12 cellular contexts compared by ENCODE assay signal in the genomic region with DNA sequence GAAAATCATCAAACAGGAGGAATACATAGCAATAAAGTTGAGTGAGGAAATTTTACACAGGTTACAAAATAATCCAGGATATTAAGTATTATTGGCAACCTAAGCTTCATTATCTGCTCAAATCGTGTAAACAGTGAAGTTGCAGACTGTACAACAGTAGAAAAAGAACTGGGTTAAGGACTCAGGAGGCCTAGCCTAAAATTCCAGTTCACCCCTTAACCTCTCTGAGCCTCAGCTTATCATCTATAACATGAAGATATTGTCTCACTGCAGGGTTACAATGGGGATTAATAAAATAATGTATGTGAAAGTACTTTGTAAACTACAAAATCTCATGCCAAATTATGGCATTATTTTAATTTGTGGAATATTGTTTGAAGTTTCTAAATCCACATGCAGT. TPM values are rescaled to one million over a fixed set of nuclear protein-coding genes. Genes with fewer than 3 reads are reported as not detected.
DNase-seq lines count a peak whose midpoint lies in the region; ATAC-seq and TF ChIP-seq lines count a peak whose summit lies in the region.
"Had no signal": no experiment of that assay in that cellular context is flagged by ENCODE, and none has a peak within 500 bp of the region (broad histone marks: within the 10 kb centered on the region; RNA-seq: fewer than 3 reads in every experiment).

No MANE protein-coding gene starts in this region.

- H3K4me1 ChIP-seq in heart left ventricle (peaks cover 0 to 27% (median 7%) of the 10 kb centered on the region in 12 donors), lower lobe of right lung (peaks cover 5% of the 10 kb centered on the region), thoracic aorta (ENCODE audit: control insufficient read depth in 1 of 2, low read depth in 2 of 2) (no peaks in the 10 kb centered on the region), Peyer's patch (no peaks in the 10 kb centered on the region)

- POLR2A ChIA-PET in activated CD4-positive, alpha-beta memory T cell treated with anti-CD3 and anti-CD28 coated beads, Interleukin-2, amount 10 ng/mL, durations not matched to agents 7 days and 5 days (lab: Charles Lee): interaction anchor here (0.8 to 2.4 kb wide), 7 partner anchors 9 to 575 kb away, joined by 3 to 22 read pairs (median 4); partner anchors contain the start of genes DDHD1, GPR137C and TXNDC16

- H3K9me3 Mint-ChIP-seq in activated CD4-positive, alpha-beta memory T cell treated with anti-CD3 and anti-CD28 coated beads, Interleukin-2, amount 10 ng/mL, durations not matched to agents 7 days and 5 days: peaks cover 6% of the 10 kb centered on the region

- TF ChIP-seq CTCF in heart left ventricle (IDR thresholded peaks at IDR 0.05): no peak
- no peak for TF ChIP-seq CTCF in lower lobe of right lung (IDR thresholded peaks at IDR 0.05)
- TF ChIP-seq CTCF in thoracic aorta (IDR thresholded peaks at IDR 0.05): no peak
- TF ChIP-seq CTCF in Peyer's patch (IDR thresholded peaks at IDR 0.05): no peak

- H3K36me3 Mint-ChIP-seq in activated CD4-positive, alpha-beta memory T cell treated with anti-CD3 and anti-CD28 coated beads, Interleukin-2, amount 10 ng/mL, durations not matched to agents 7 days and 5 days (ENCODE audit: low read depth): peaks cover 24% of the 10 kb centered on the region

- CTCF ChIA-PET in activated CD4-positive, alpha-beta memory T cell treated with anti-CD3 and anti-CD28 coated beads, Interleukin-2, amount 10 ng/mL, durations not matched to agents 7 days and 5 days (lab: Charles Lee): interaction anchor here (1.1 to 1.2 kb wide), 3 partner anchors 18 to 169 kb away, joined by 3 to 9 read pairs (median 3); no protein-coding TSS in a partner anchor

- H3K4me3 ChIP-seq in heart left ventricle (peak overlapping the region in 8 of 12 donors; percentile 15 to 42 (median 26)), lower lobe of right lung (no peak overlapping the region), thoracic aorta (peak overlapping the region; percentile 43), Peyer's patch (no peak overlapping the region)

- TF ChIP-seq POLR2A in heart left ventricle (IDR thresholded peaks at IDR 0.05) (no peak), Peyer's patch (IDR thresholded peaks at IDR 0.05) (no peak)

- peak overlapping the region; percentile 52 for H3K4me3 Mint-ChIP-seq in activated CD4-positive, alpha-beta memory T cell treated with anti-CD3 and anti-CD28 coated beads, Interleukin-2, amount 10 ng/mL, durations not matched to agents 7 days and 5 days

- H3K36me3 ChIP-seq in heart left ventricle (no peaks in the 10 kb centered on the region), lower lobe of right lung (no peaks in the 10 kb centered on the region), thoracic aorta (no peaks in the 10 kb centered on the region), Peyer's patch (no peaks in the 10 kb centered on the region)

- H3K4me1 Mint-ChIP-seq in activated CD4-positive, alpha-beta memory T cell treated with anti-CD3 and anti-CD28 coated beads, Interleukin-2, amount 10 ng/mL, durations not matched to agents 7 days and 5 days: peaks cover 23% of the 10 kb centered on the region

- ATAC-seq in heart left ventricle (no peak), lower lobe of right lung (no peak), thoracic aorta (ENCODE audit: insufficient number of reproducible peaks, low FRiP score, low read depth) (no peak)

- DNase-seq in heart left ventricle (no peak), cardiac septum (ENCODE audit: low spot score) (no peak), lower lobe of right lung (no peak), thoracic aorta (ENCODE audit: low spot score) (no peak), SK-N-DZ (ENCODE audit: low spot score) (no peak), Peyer's patch (no peak)
- DNase-seq in activated CD4-positive, alpha-beta memory T cell treated with anti-CD3 and anti-CD28 coated beads, Interleukin-2, amount 10 ng/mL, durations not matched to agents 7 days and 5 days: no peak
- no peak for DNase-seq in effector CD8-positive, alpha-beta T cell (lab: John Stamatoyannopoulos, UW)
- DNase-seq: GOT3, KG1, NCI-H2227 treated with DMSO at 0.1 percent for 48 hours, nucleus accumbens had no signal

- H3K27me3 ChIP-seq in heart left ventricle (no peaks in the 10 kb centered on the region), lower lobe of right lung (ENCODE audit: low read depth) (no peaks in the 10 kb centered on the region), thoracic aorta (replicated peaks; ENCODE audit: insufficient read depth) (no peaks in the 10 kb centered on the region), Peyer's patch (no peaks in the 10 kb centered on the region)

- no peaks in the 10 kb centered on the region for H3K27me3 Mint-ChIP-seq in activated CD4-positive, alpha-beta memory T cell treated with anti-CD3 and anti-CD28 coated beads, Interleukin-2, amount 10 ng/mL, durations not matched to agents 7 days and 5 days

- H3K9me3 ChIP-seq in heart left ventricle (no peaks in the 10 kb centered on the region), lower lobe of right lung (no peaks in the 10 kb centered on the region), thoracic aorta (no peaks in the 10 kb centered on the region), Peyer's patch (no peaks in the 10 kb centered on the region)

- H3K27ac Mint-ChIP-seq in activated CD4-positive, alpha-beta memory T cell treated with anti-CD3 and anti-CD28 coated beads, Interleukin-2, amount 10 ng/mL, durations not matched to agents 7 days and 5 days: peak overlapping the region; percentile 72

- H3K27ac ChIP-seq in heart left ventricle (peak overlapping the region in 8 of 12 donors; percentile 4 to 67 (median 32)), lower lobe of right lung (peak overlapping the region; percentile 22), thoracic aorta (no peak overlapping the region), Peyer's patch (no peak overlapping the region)

- WGBS in heart left ventricle, 4 donors: 21 to 49% (median 22%) methylated on average over 1 of the region's 1 CpG

- intact Hi-C loops in heart left ventricle (cut with DNase I) (no loop called here), cardiac septum (cut with DNase I) (no loop called here), lower lobe of right lung (cut with DNase I) (no loop called here)

RNA-seq across cellular contexts. Expression of gene DDHD1, which starts 26.0 kb away (rescaled TPM):
- total RNA-seq in heart left ventricle (10 to 100 TPM in 2 of 9 donors, 1 to 10 TPM in 7; 5.9 to 12.1 (median 7.8) TPM), cardiac septum (8.3 TPM), lower lobe of right lung (32.6 TPM), thoracic aorta (10 to 100 TPM; 31.8 to 46.0 TPM), Peyer's patch (10 to 100 TPM in 3 of 4 donors, 1 to 10 TPM in 1; 5.3 to 42.1 (median 12.6) TPM)
- 1 to 10 TPM; 3.5 TPM for polyA plus RNA-seq in heart left ventricle
- total RNA-seq in activated CD4-positive, alpha-beta memory T cell treated with anti-CD3 and anti-CD28 coated beads, Interleukin-2, amount 10 ng/mL, durations not matched to agents 7 days and 5 days: 10 to 100 TPM; 53.6 to 58.5 TPM
- polyA plus RNA-seq in SK-N-DZ (2014; cell fraction: cytosol; rRNA removed): 6.6 and 9.0 TPM in 2 replicates
- polyA plus RNA-seq in SK-N-DZ (2014; cell fraction: nucleus; rRNA removed): 11.9 and 12.3 TPM in 2 replicates

Comparison
In these comparisons a context has a peak if more than half of its experiments do, and no peak if none do; other contexts are left out.
1. H3K27ac ChIP-seq: peak in heart left ventricle (8 of 12) and lower lobe of right lung (single experiment); none in thoracic aorta (0 of 2) and Peyer's patch (0 of 4).
2. H3K4me3 ChIP-seq: peak in heart left ventricle (8 of 12) and thoracic aorta (single experiment); none in lower lobe of right lung (single experiment) and Peyer's patch (0 of 4).